In genomic region chr12:24255920-24256635, GRCh38 we compare ENCODE assay signal across 16 cellular contexts.
"Had no signal": no experiment of that assay in that cellular context is flagged by ENCODE, and none has a peak within 500 bp of the region (broad histone marks: within the 10 kb centered on the region; RNA-seq: fewer than 3 reads in every experiment).

No MANE protein-coding gene starts in this region.

- FAIRE-seq: keratinocyte, pancreas had no signal

- ATAC-seq: activated CD4-positive, CD25-positive, alpha-beta regulatory T cell treated with anti-CD3 and anti-CD28 coated beads, Interleukin-2, amount 50 U/mL, for 24 hours; activated naive CD4-positive, alpha-beta T cell treated with anti-CD3 and anti-CD28 coated beads, Interleukin-2, amount 50 U/mL, for 72 hours; activated T-cell treated with anti-CD3 and anti-CD28 coated beads, Interleukin-2, amount 50 U/mL, for 72 hours; left lung; pancreas; stimulated activated effector memory CD8-positive, alpha-beta T cell treated with anti-CD3 and anti-CD28 coated beads, Interleukin-12 subunit alpha, Interleukin-12 subunit beta, amount 100 ng/mL, for 72 hours had no signal

- DNase-seq: activated gamma-delta T cell; activated T-cell treated with anti-CD3 and anti-CD28 coated beads, Interleukin-2, amount 50 U/mL, for 72 hours; foreskin fibroblast; left lung; pancreas; sigmoid colon; stimulated activated CD4-positive, alpha-beta T cell treated with anti-CD3 and anti-CD28 coated beads, Interleukin-4, amount 100 ng/mL, for 24 hours; stomach; trophoblast cell had no signal

- H3K36me3 Mint-ChIP-seq: activated naive CD4-positive, alpha-beta T cell treated with anti-CD3 and anti-CD28 coated beads, Interleukin-2, amount 50 U/mL, for 72 hours; stimulated activated effector memory CD8-positive, alpha-beta T cell treated with anti-CD3 and anti-CD28 coated beads, Interleukin-12 subunit alpha, Interleukin-12 subunit beta, amount 100 ng/mL, for 72 hours had no signal

- H3K27ac ChIP-seq: epithelial cell of prostate, left lung, neutrophil, pancreas, sigmoid colon, stomach had no signal

- H3K4me3 Mint-ChIP-seq: activated T-cell treated with anti-CD3 and anti-CD28 coated beads, Interleukin-2, amount 50 U/mL, for 72 hours; stimulated activated effector memory CD8-positive, alpha-beta T cell treated with anti-CD3 and anti-CD28 coated beads, Interleukin-12 subunit alpha, Interleukin-12 subunit beta, amount 100 ng/mL, for 72 hours; T-helper 1 cell treated with Interleukin-12 subunit alpha and Interleukin-12 subunit beta and Interleukin-4 antibody, amounts not matched to agents 30 μg/mL and 1 μg/mL, for 36 hours had no signal

- H3K27me3 ChIP-seq: left lung, neutrophil, pancreas, sigmoid colon, stomach had no signal

- H3K4me3 ChIP-seq: left lung, pancreas, sigmoid colon, stomach had no signal

- H3K4me1 Mint-ChIP-seq: stimulated activated effector memory CD8-positive, alpha-beta T cell treated with anti-CD3 and anti-CD28 coated beads, Interleukin-12 subunit alpha, Interleukin-12 subunit beta, amount 100 ng/mL, for 72 hours had no signal

- H3K36me3 ChIP-seq: left lung, neutrophil, pancreas, sigmoid colon, stomach had no signal

- H3K9me3 Mint-ChIP-seq: T-helper 1 cell treated with Interleukin-12 subunit alpha and Interleukin-12 subunit beta and Interleukin-4 antibody, amounts not matched to agents 30 μg/mL and 1 μg/mL, for 36 hours had no signal

- H3K4me1 ChIP-seq: left lung, pancreas, sigmoid colon had no signal

- H3K27ac Mint-ChIP-seq: activated naive CD4-positive, alpha-beta T cell treated with anti-CD3 and anti-CD28 coated beads, Interleukin-2, amount 50 U/mL, for 72 hours; activated T-cell treated with anti-CD3 and anti-CD28 coated beads, Interleukin-2, amount 50 U/mL, for 72 hours; stimulated activated effector memory CD8-positive, alpha-beta T cell treated with anti-CD3 and anti-CD28 coated beads, Interleukin-12 subunit alpha, Interleukin-12 subunit beta, amount 100 ng/mL, for 72 hours; T-helper 1 cell treated with Interleukin-12 subunit alpha and Interleukin-12 subunit beta and Interleukin-4 antibody, amounts not matched to agents 30 μg/mL and 1 μg/mL, for 36 hours had no signal

- H3K9me3 ChIP-seq: left lung, neutrophil, pancreas, sigmoid colon, stomach had no signal
